9 cellular contexts compared by ENCODE assay signal in the genomic region with DNA sequence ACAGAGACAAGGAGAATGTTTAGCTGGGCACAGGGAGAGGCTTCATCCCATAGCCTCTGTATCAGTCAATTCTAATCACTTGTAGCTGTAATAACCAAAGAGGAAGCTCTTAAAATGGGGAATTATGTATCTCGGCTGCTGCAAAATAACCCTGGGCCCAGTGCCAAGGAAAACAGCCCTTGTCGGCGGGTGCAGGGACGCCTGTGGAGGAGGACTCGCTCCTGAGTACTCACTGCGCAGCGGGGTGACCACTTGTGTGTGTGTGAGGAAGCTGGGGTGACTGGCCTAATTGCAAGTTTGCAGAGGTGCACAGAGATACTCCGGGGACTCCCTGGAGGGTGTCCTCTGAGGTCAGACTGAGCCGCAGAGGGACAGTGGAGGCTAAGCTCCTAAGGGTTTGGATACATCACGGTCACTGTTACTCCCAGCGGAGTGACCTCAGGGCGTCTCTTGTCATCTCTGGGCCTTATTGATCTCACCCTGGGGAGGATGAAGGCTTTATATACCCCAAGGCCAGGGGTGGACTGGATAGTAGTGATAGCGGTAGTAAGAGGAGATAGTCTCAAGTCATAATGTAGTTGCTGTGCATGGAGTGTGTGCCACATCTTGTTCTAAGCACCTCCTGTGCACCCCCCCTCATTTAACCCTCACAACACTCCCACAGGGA. TPM values are rescaled to one million over a fixed set of nuclear protein-coding genes. Genes with fewer than 3 reads are reported as not detected.
DNase-seq lines count a peak whose midpoint lies in the region; ATAC-seq and TF ChIP-seq lines count a peak whose summit lies in the region.
"Had no signal": no experiment of that assay in that cellular context is flagged by ENCODE, and none has a peak within 500 bp of the region (broad histone marks: within the 10 kb centered on the region; RNA-seq: fewer than 3 reads in every experiment).

No MANE protein-coding gene starts in this region.

- no peaks in the 10 kb centered on the region for H3K9me3 Mint-ChIP-seq in CD8-positive, alpha-beta memory T cell
- H3K9me3 Mint-ChIP-seq in activated B cell treated with CpG ODN at 0.5 μM for 24 hours, result no peaks in the 10 kb centered on the region
- no peaks in the 10 kb centered on the region for H3K9me3 Mint-ChIP-seq in activated naive CD4-positive, alpha-beta T cell treated with anti-CD3 and anti-CD28 coated beads for 36 hours

- H3K27me3 Mint-ChIP-seq in CD8-positive, alpha-beta memory T cell, result no peaks in the 10 kb centered on the region
- H3K27me3 Mint-ChIP-seq in activated B cell treated with CpG ODN at 0.5 μM for 24 hours, result no peaks in the 10 kb centered on the region
- no peaks in the 10 kb centered on the region for H3K27me3 Mint-ChIP-seq in activated naive CD4-positive, alpha-beta T cell treated with anti-CD3 and anti-CD28 coated beads for 36 hours (ENCODE audit: low read depth)

- peak; percentile 43 for ATAC-seq in activated B cell treated with CpG ODN at 0.5 μM for 24 hours (ENCODE audit: low read depth)
- ATAC-seq in GM19351 (IDR thresholded peaks at IDR 0.05; ENCODE audit: unreplicated experiment), result no peak

- intact Hi-C loops in activated B cell treated with CpG ODN at 0.5 μM for 24 hours (cut with micrococcal nuclease), result loop anchor here (10.0 kb wide), 1 partner anchor 615 kb away; no protein-coding TSS in a partner anchor
- intact Hi-C loops in activated naive CD4-positive, alpha-beta T cell treated with anti-CD3 and anti-CD28 coated beads for 36 hours (cut with micrococcal nuclease), result no loop called here

- CTCF ChIA-PET in CD8-positive, alpha-beta memory T cell (lab: Charles Lee), result no interaction called here
- CTCF ChIA-PET in activated B cell treated with CpG ODN at 0.5 μM for 24 hours (lab: Charles Lee), result interaction anchor here (1.4 kb wide), 1 partner anchor 37 kb away, joined by 3 read pairs; a partner anchor contains a TSS
- CTCF ChIA-PET in activated naive CD4-positive, alpha-beta T cell treated with anti-CD3 and anti-CD28 coated beads for 36 hours (lab: Charles Lee), result interaction anchor here (0.9 to 1.5 kb wide), 3 partner anchors 9 to 236 kb away, joined by 3 to 5 read pairs (median 3); no protein-coding TSS in a partner anchor

- POLR2A ChIA-PET in CD8-positive, alpha-beta memory T cell (lab: Charles Lee), result no interaction called here
- POLR2A ChIA-PET in activated B cell treated with CpG ODN at 0.5 μM for 24 hours (lab: Charles Lee), result interaction anchor here (0.8 to 3.1 kb wide), 3 partner anchors 8 to 37 kb away, joined by 3 to 18 read pairs (median 11); a partner anchor contains a TSS

- H3K36me3 Mint-ChIP-seq in CD8-positive, alpha-beta memory T cell, result peaks cover 0 to 16% (median 4%) of the 10 kb centered on the region in 3 donors
- H3K36me3 Mint-ChIP-seq in activated B cell treated with CpG ODN at 0.5 μM for 24 hours (ENCODE audit: low read depth), result peaks cover 17% of the 10 kb centered on the region
- peaks cover 6% of the 10 kb centered on the region for H3K36me3 Mint-ChIP-seq in activated naive CD4-positive, alpha-beta T cell treated with anti-CD3 and anti-CD28 coated beads for 36 hours (ENCODE audit: low read depth)

- H3K27ac Mint-ChIP-seq in CD8-positive, alpha-beta memory T cell, result peak overlapping the region in 5 of 8 donors; percentile 7 to 83 (median 51)
- H3K27ac Mint-ChIP-seq in activated B cell treated with CpG ODN at 0.5 μM for 24 hours, result peak overlapping the region; percentile 70
- H3K27ac Mint-ChIP-seq in activated naive CD4-positive, alpha-beta T cell treated with anti-CD3 and anti-CD28 coated beads for 36 hours, result no peak overlapping the region

- peaks cover 35 to 64% (median 41%) of the 10 kb centered on the region in 3 donors for H3K4me1 Mint-ChIP-seq in CD8-positive, alpha-beta memory T cell
- H3K4me1 Mint-ChIP-seq in activated B cell treated with CpG ODN at 0.5 μM for 24 hours, result peaks cover 47% of the 10 kb centered on the region
- H3K4me1 Mint-ChIP-seq in activated naive CD4-positive, alpha-beta T cell treated with anti-CD3 and anti-CD28 coated beads for 36 hours (ENCODE audit: low read depth), result peaks cover 16% of the 10 kb centered on the region

- no peak overlapping the region for H3K4me3 ChIP-seq in CD8-positive, alpha-beta memory T cell (ENCODE audit: low read length)

- no peak overlapping the region for H3K27ac ChIP-seq in CD8-positive, alpha-beta memory T cell (ENCODE audit: low read depth, low read length)
- H3K27ac ChIP-seq: VCaP had no signal

- H3K4me3 Mint-ChIP-seq in CD8-positive, alpha-beta memory T cell, result no peak overlapping the region
- peak overlapping the region; percentile 64 for H3K4me3 Mint-ChIP-seq in activated B cell treated with CpG ODN at 0.5 μM for 24 hours
- H3K4me3 Mint-ChIP-seq in activated naive CD4-positive, alpha-beta T cell treated with anti-CD3 and anti-CD28 coated beads for 36 hours, result no peak overlapping the region

- peaks cover 23% of the 10 kb centered on the region for H3K4me1 ChIP-seq in CD8-positive, alpha-beta memory T cell (ENCODE audit: insufficient read depth, low read length)

- DNase-seq in CD8-positive, alpha-beta memory T cell, result no peak
- DNase-seq in NCI-H146 (lab: John Stamatoyannopoulos, UW), result peak; percentile 95
- no peak for DNase-seq in activated B cell treated with CpG ODN at 0.5 μM for 24 hours
- peak; percentile 82 to 83 for DNase-seq in lung microvascular endothelial cell (ENCODE audit: low read depth in 2 of 2)
- DNase-seq in effector CD4-positive, alpha-beta T cell, result no peak
- DNase-seq in activated naive CD4-positive, alpha-beta T cell treated with anti-CD3 and anti-CD28 coated beads for 36 hours, result no peak
- DNase-seq in foreskin melanocyte, result no peak

- no peaks in the 10 kb centered on the region for H3K27me3 ChIP-seq in CD8-positive, alpha-beta memory T cell (ENCODE audit: insufficient read depth, low read length, poor library complexity, severe bottlenecking)

- no peaks in the 10 kb centered on the region for H3K9me3 ChIP-seq in CD8-positive, alpha-beta memory T cell (ENCODE audit: low read length)

- H3K36me3 ChIP-seq in CD8-positive, alpha-beta memory T cell (ENCODE audit: insufficient read depth, low read length), result no peaks in the 10 kb centered on the region

- TF ChIP-seq CTCF in activated B cell treated with CpG ODN at 0.5 μM for 24 hours (IDR thresholded peaks at IDR 0.05), result no peak

RNA-seq across cellular contexts. Expression of a gene that starts 37.2 kb away (rescaled TPM):
- total RNA-seq in CD8-positive, alpha-beta memory T cell, result 10 to 100 TPM; 44.5 to 44.6 TPM
- polyA plus RNA-seq in CD8-positive, alpha-beta memory T cell, result 6.6 TPM
- 67.2 and 67.3 TPM in 2 replicates for total RNA-seq in activated B cell treated with CpG ODN at 0.5 μM for 24 hours
- 8.5 and 13.5 TPM in 2 replicates for total RNA-seq in lung microvascular endothelial cell
- 10 to 100 TPM; 32.2 to 36.9 TPM for total RNA-seq in activated naive CD4-positive, alpha-beta T cell treated with anti-CD3 and anti-CD28 coated beads for 36 hours

Comparison
In these comparisons a context has a peak if more than half of its experiments do, and no peak if none do; other contexts are left out.
1. DNase-seq: peak in NCI-H146 (single experiment) and lung microvascular endothelial cell (2 of 2); none in CD8-positive, alpha-beta memory T cell (0 of 5), activated B cell treated with CpG ODN at 0.5 μM for 24 hours (single experiment), effector CD4-positive, alpha-beta T cell (single experiment), activated naive CD4-positive, alpha-beta T cell treated with anti-CD3 and anti-CD28 coated beads for 36 hours (single experiment) and foreskin melanocyte (single experiment).